In genomic region chr9:127168756-127169506, GRCh38 we compare ENCODE assay signal across 1 cellular context.
TF ChIP-seq lines count a peak whose summit lies in the region.

No MANE protein-coding gene starts in this region.

TF ChIP-seq in IMR-90, 13 proteins besides CTCF, POLR2A, EP300 and RAD21:
- TF ChIP-seq ELK1 (IDR thresholded peaks at IDR 0.05; ENCODE audit: borderline replicate concordance, low read depth, low read length) (no peak), SMC3 (IDR thresholded peaks at IDR 0.05; ENCODE audit: low read depth, low read length) (no peak), RFX5 (IDR thresholded peaks at IDR 0.05; ENCODE audit: low read depth, low read length) (no peak), MAZ (IDR thresholded peaks at IDR 0.05; ENCODE audit: borderline replicate concordance, low read depth, low read length) (no peak), USF2 (IDR thresholded peaks at IDR 0.05; ENCODE audit: low read depth, low read length) (no peak), MAFK (IDR thresholded peaks at IDR 0.05; ENCODE audit: low read depth, low read length) (no peak), CHD1 (IDR thresholded peaks at IDR 0.05; ENCODE audit: low read depth, low read length) (no peak), CEBPB (IDR thresholded peaks at IDR 0.05; ENCODE audit: low read depth, low read length) (no peak), RCOR1 (IDR thresholded peaks at IDR 0.05; ENCODE audit: insufficient replicate concordance, low read length) (no peak), MXI1 (IDR thresholded peaks at IDR 0.05; ENCODE audit: borderline replicate concordance, low read depth, low read length) (no peak), FOS (IDR thresholded peaks at IDR 0.05; ENCODE audit: low read depth, low read length) (no peak), BHLHE40 (IDR thresholded peaks at IDR 0.05; ENCODE audit: low read depth, low read length) (no peak), NFE2L2 (IDR thresholded peaks at IDR 0.05; ENCODE audit: low read depth, low read length) (no peak)
